8 cellular contexts compared by ENCODE assay signal in genomic region chr2:199979841-199980628, GRCh38. TPM values are rescaled to one million over a fixed set of nuclear protein-coding genes. Genes with fewer than 3 reads are reported as not detected.
DNase-seq lines count a peak whose midpoint lies in the region; ATAC-seq, FAIRE-seq and TF ChIP-seq lines count a peak whose summit lies in the region.

No MANE protein-coding gene starts in this region.

- no peak overlapping the region for H3K4me3 Mint-ChIP-seq in endothelial cell (ENCODE audit: unreplicated experiment)

- peak; percentile 93 for TF ChIP-seq CTCF in endothelial cell (IDR thresholded peaks at IDR 0.05; ENCODE audit: unreplicated experiment)

- H3K27ac Mint-ChIP-seq in endothelial cell (ENCODE audit: unreplicated experiment): peak overlapping the region; percentile 65

- no peaks in the 10 kb centered on the region for H3K9me3 Mint-ChIP-seq in endothelial cell (ENCODE audit: unreplicated experiment)

- DNase-seq in NOMO-1 (lab: John Stamatoyannopoulos, UW; ENCODE audit: unreplicated experiment in 2 of 2) (peak; percentile 39 to 66), endothelial cell (ENCODE audit: low spot score) (peak; percentile 88), middle frontal gyrus (ENCODE audit: extremely low spot score, low spot score) (peak; percentile 71)
- DNase-seq in activated CD8-positive, alpha-beta memory T cell treated with anti-CD3 and anti-CD28 coated beads for 24 hours: peak; percentile 93
- DNase-seq in stimulated activated CD8-positive, alpha-beta memory T cell treated with anti-CD3 and anti-CD28 coated beads, Interleukin-2, amount 100 ng/mL, for 1 hour (ENCODE audit: low read depth in 2 of 2): peak; percentile 59 to 72

- no peaks in the 10 kb centered on the region for H3K27me3 Mint-ChIP-seq in endothelial cell (ENCODE audit: unreplicated experiment)

- ATAC-seq in HG02938 (IDR thresholded peaks at IDR 0.05; ENCODE audit: unreplicated experiment) (peak; percentile 30), GM18519 (IDR thresholded peaks at IDR 0.05; ENCODE audit: low FRiP score, unreplicated experiment) (no peak)

- FAIRE-seq in G401.6 (lab: Jason Lieb, UNC): peak; percentile 34

- H3K36me3 Mint-ChIP-seq in endothelial cell (ENCODE audit: low read depth, unreplicated experiment): no peaks in the 10 kb centered on the region

- H3K4me1 Mint-ChIP-seq in endothelial cell (ENCODE audit: unreplicated experiment): peaks cover 7% of the 10 kb centered on the region

RNA-seq across cellular contexts. Expression of gene MAIP1, which starts 24.7 kb away (rescaled TPM):
- total RNA-seq in endothelial cell (ENCODE audit: unreplicated experiment): 18.0 TPM

RNA-seq across cellular contexts. Expression of gene TYW5, which starts 24.7 kb away (rescaled TPM):
- total RNA-seq in endothelial cell (ENCODE audit: unreplicated experiment): 8.3 TPM
